9 cellular contexts compared by ENCODE assay signal in the genomic region with DNA sequence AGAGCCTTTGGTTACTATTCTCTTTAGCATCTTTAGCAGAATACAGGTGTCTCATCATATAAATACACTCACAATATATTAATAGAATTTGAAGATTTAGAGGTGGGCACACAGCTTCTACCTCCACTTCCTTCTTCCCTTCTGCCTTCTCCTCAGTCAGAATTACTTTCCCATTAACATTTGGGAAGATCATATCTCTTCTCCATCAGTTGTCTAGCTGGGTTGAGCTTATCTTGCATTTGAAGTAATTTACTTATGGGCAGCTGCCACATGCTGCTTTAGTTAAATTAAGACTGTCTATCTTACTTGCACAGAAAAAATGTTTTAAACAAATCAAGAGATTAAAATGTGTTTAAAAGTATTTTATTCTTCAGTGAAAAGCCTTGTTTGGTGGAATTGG.
"Had no signal": no experiment of that assay in that cellular context is flagged by ENCODE, and none has a peak within 500 bp of the region (broad histone marks: within the 10 kb centered on the region; RNA-seq: fewer than 3 reads in every experiment).

No MANE protein-coding gene starts in this region.

- H2AFZ ChIP-seq: GM23248, GM23338 had no signal

- H3K27ac ChIP-seq: GM23248 had no signal

- ATAC-seq: GM23338, HCT116 had no signal

- H3K9me3 ChIP-seq: HAP-1 had no signal

- H3K4me3 ChIP-seq: GM23248, GM23338, HAP-1 had no signal

- H3K4me1 ChIP-seq: HAP-1 had no signal

- H3K36me3 ChIP-seq: HAP-1 had no signal

- H3K4me2 ChIP-seq: GM23338 had no signal

- DNase-seq: GM23248, GOT3, H7, H9, HCEC 1CT, HFFc6 had no signal

- H3K9ac ChIP-seq: GM23248 had no signal
